38 cellular contexts compared by ENCODE assay signal in genomic region chr6:38387461-38387860, GRCh38.
"Had no signal": no experiment of that assay in that cellular context is flagged by ENCODE, and none has a peak within 500 bp of the region (broad histone marks: within the 10 kb centered on the region; RNA-seq: fewer than 3 reads in every experiment).

No MANE protein-coding gene starts in this region.

- H3K4me1 ChIP-seq: Peyer's patch, SJSA1 had no signal

- H3K27ac ChIP-seq: cardiac muscle cell, Peyer's patch, SJSA1, WERI-Rb-1 had no signal

- H3K4me3 ChIP-seq: cardiac muscle cell, MG63, Peyer's patch, SJSA1 had no signal

- H3K4me1 Mint-ChIP-seq: activated CD4-positive, alpha-beta memory T cell treated with anti-CD3 and anti-CD28 coated beads, Interleukin-2, amount 10 ng/mL, durations not matched to agents 7 days and 5 days; activated CD8-positive, alpha-beta memory T cell treated with anti-CD3 and anti-CD28 coated beads, Interleukin-2, amount 10 ng/mL, durations not matched to agents 7 days and 5 days; activated T-helper 17 cell treated with anti-CD3 and anti-CD28 coated beads, Interleukin-2, amount 50 U/mL, for 72 hours had no signal

- H3K27me3 ChIP-seq: cardiac muscle cell, MG63, Peyer's patch, SJSA1 had no signal

- H3K36me3 Mint-ChIP-seq: activated CD8-positive, alpha-beta memory T cell treated with anti-CD3 and anti-CD28 coated beads, Interleukin-2, amount 10 ng/mL, durations not matched to agents 7 days and 5 days had no signal

- H3K4me3 Mint-ChIP-seq: activated CD4-positive, alpha-beta memory T cell treated with anti-CD3 and anti-CD28 coated beads, Interleukin-2, amount 10 ng/mL, durations not matched to agents 7 days and 5 days; activated CD8-positive, alpha-beta memory T cell treated with anti-CD3 and anti-CD28 coated beads, Interleukin-2, amount 10 ng/mL, durations not matched to agents 7 days and 5 days; activated naive CD4-positive, alpha-beta T cell treated with anti-CD3 and anti-CD28 coated beads for 36 hours; activated naive CD8-positive, alpha-beta T cell; activated naive CD8-positive, alpha-beta T cell treated with anti-CD3 and anti-CD28 coated beads, Interleukin-2, amount 50 U/mL, for 24 hours; activated T-cell treated with anti-CD3 and anti-CD28 coated beads, Interleukin-2, amount 50 U/mL, for 72 hours; activated T-helper 17 cell treated with anti-CD3 and anti-CD28 coated beads, Interleukin-2, amount 50 U/mL, for 72 hours; central memory CD8-positive, alpha-beta T cell had no signal

- H3K27ac Mint-ChIP-seq: activated CD4-positive, alpha-beta memory T cell treated with anti-CD3 and anti-CD28 coated beads, Interleukin-2, amount 10 ng/mL, durations not matched to agents 7 days and 5 days; activated CD8-positive, alpha-beta memory T cell treated with anti-CD3 and anti-CD28 coated beads, Interleukin-2, amount 10 ng/mL, durations not matched to agents 7 days and 5 days; activated naive CD4-positive, alpha-beta T cell treated with anti-CD3 and anti-CD28 coated beads for 36 hours; activated naive CD8-positive, alpha-beta T cell; activated naive CD8-positive, alpha-beta T cell treated with anti-CD3 and anti-CD28 coated beads, Interleukin-2, amount 50 U/mL, for 24 hours; activated T-cell treated with anti-CD3 and anti-CD28 coated beads, Interleukin-2, amount 50 U/mL, for 72 hours; activated T-helper 17 cell treated with anti-CD3 and anti-CD28 coated beads, Interleukin-2, amount 50 U/mL, for 72 hours had no signal

- DNase-seq: activated CD4-positive, alpha-beta memory T cell treated with anti-CD3 and anti-CD28 coated beads, Interleukin-2, amount 10 ng/mL, durations not matched to agents 7 days and 5 days; activated CD4-positive, alpha-beta T cell treated with anti-CD3 and anti-CD28 coated beads for 1 hour; activated CD4-positive, alpha-beta T cell treated with anti-CD3 and anti-CD28 coated beads for 48 hours; activated CD4-positive, CD25-positive, alpha-beta regulatory T cell; activated CD8-positive, alpha-beta memory T cell treated with anti-CD3 and anti-CD28 coated beads for 24 hours; activated CD8-positive, alpha-beta memory T cell treated with anti-CD3 and anti-CD28 coated beads, Interleukin-2, amount 10 ng/mL, durations not matched to agents 7 days and 5 days; activated CD8-positive, alpha-beta memory T cell treated with anti-CD3 and anti-CD28 coated beads, Interleukin-2, amount 50 U/mL, for 48 hours; activated gamma-delta T cell treated with Interleukin-2 at 50 U/mL for 16 hours; activated naive CD4-positive, alpha-beta T cell treated with anti-CD3 and anti-CD28 coated beads for 36 hours; activated naive CD8-positive, alpha-beta T cell treated with anti-CD3 and anti-CD28 coated beads, Interleukin-2, amount 50 U/mL, for 24 hours; activated T-cell treated with anti-CD3 and anti-CD28 coated beads, Interleukin-2, amount 50 U/mL, for 72 hours; aorta; Kasumi-1; KG1; MG63; NCI-H1048; NCI-H1105 treated with DMSO at 0.1 percent for 48 hours; NCI-H1436; NCI-H1694; NCI-H1930; NCI-H2081 treated with DMSO at 0.1 percent for 48 hours; NCI-H510A; NCI-H526; NCI-H748 treated with DMSO at 0.1 percent for 48 hours; NK-92 treated with Interleukin-12 subunit alpha and Interleukin-12 subunit beta, amount 100 ng/mL, for 24 hours; PC-3; Peyer's patch; RPMI8226; SHP77 treated with DMSO at 0.1 percent for 48 hours; SW 1271; T-helper 1 cell; T1000; WERI-Rb-1 had no signal

- H3K9me3 Mint-ChIP-seq: activated CD4-positive, alpha-beta memory T cell treated with anti-CD3 and anti-CD28 coated beads, Interleukin-2, amount 10 ng/mL, durations not matched to agents 7 days and 5 days; activated naive CD4-positive, alpha-beta T cell treated with anti-CD3 and anti-CD28 coated beads for 36 hours; activated naive CD8-positive, alpha-beta T cell treated with anti-CD3 and anti-CD28 coated beads, Interleukin-2, amount 50 U/mL, for 24 hours; activated T-cell treated with anti-CD3 and anti-CD28 coated beads, Interleukin-2, amount 50 U/mL, for 72 hours; activated T-helper 17 cell treated with anti-CD3 and anti-CD28 coated beads, Interleukin-2, amount 50 U/mL, for 72 hours; central memory CD8-positive, alpha-beta T cell had no signal

- H3K27me3 Mint-ChIP-seq: activated CD4-positive, alpha-beta memory T cell treated with anti-CD3 and anti-CD28 coated beads, Interleukin-2, amount 10 ng/mL, durations not matched to agents 7 days and 5 days; activated CD8-positive, alpha-beta memory T cell treated with anti-CD3 and anti-CD28 coated beads, Interleukin-2, amount 10 ng/mL, durations not matched to agents 7 days and 5 days; activated naive CD8-positive, alpha-beta T cell; activated naive CD8-positive, alpha-beta T cell treated with anti-CD3 and anti-CD28 coated beads, Interleukin-2, amount 50 U/mL, for 24 hours; activated T-helper 17 cell treated with anti-CD3 and anti-CD28 coated beads, Interleukin-2, amount 50 U/mL, for 72 hours; central memory CD8-positive, alpha-beta T cell had no signal

- ATAC-seq: activated CD8-positive, alpha-beta memory T cell treated with anti-CD3 and anti-CD28 coated beads, Interleukin-2, amount 10 ng/mL, durations not matched to agents 7 days and 5 days; activated naive CD8-positive, alpha-beta T cell treated with anti-CD3 and anti-CD28 coated beads, Interleukin-2, amount 50 U/mL, for 24 hours; activated T-cell treated with anti-CD3 and anti-CD28 coated beads, Interleukin-2, amount 50 U/mL, for 72 hours; activated T-helper 17 cell treated with anti-CD3 and anti-CD28 coated beads, Interleukin-2, amount 50 U/mL, for 72 hours; PC-3 had no signal

- H3K36me3 ChIP-seq: cardiac muscle cell, MG63, Peyer's patch, SJSA1, WERI-Rb-1 had no signal
